8 cellular contexts compared by ENCODE assay signal in genomic region chr22:39292561-39293074, GRCh38. TPM values are rescaled to one million over a fixed set of nuclear protein-coding genes. Genes with fewer than 3 reads are reported as not detected.
DNase-seq lines count a peak whose midpoint lies in the region; ATAC-seq and TF ChIP-seq lines count a peak whose summit lies in the region.

No MANE protein-coding gene starts in this region.

- H3K4me1 ChIP-seq in liver (ENCODE audit: control insufficient read depth in 4 of 4, insufficient read depth in 4 of 4, low read length in 3 of 4) (peaks cover 25 to 52% (median 41%) of the 10 kb centered on the region in 4 donors), suprapubic skin (peaks cover 66% of the 10 kb centered on the region)

- H3K4me3 ChIP-seq in liver (ENCODE audit: low read depth in 1 of 3, low read length in 3 of 3) (no peak overlapping the region), suprapubic skin (no peak overlapping the region)

- no peaks in the 10 kb centered on the region for H3K27me3 ChIP-seq in liver (ENCODE audit: control insufficient read depth in 4 of 4, insufficient read depth in 4 of 4, low read length in 3 of 4)
- H3K27me3 ChIP-seq in suprapubic skin, result no peaks in the 10 kb centered on the region

- TF ChIP-seq POLR2A in suprapubic skin (IDR thresholded peaks at IDR 0.05), result peak in 1 of 2 donors; percentile 9

- TF ChIP-seq CTCF in liver (IDR thresholded peaks at IDR 0.05; ENCODE audit: low read depth, low read length, missing input control) (no peak), suprapubic skin (IDR thresholded peaks at IDR 0.05) (no peak)

- H3K9me3 ChIP-seq in liver (ENCODE audit: control insufficient read depth in 4 of 4, low read length in 3 of 4) (no peaks in the 10 kb centered on the region), suprapubic skin (no peaks in the 10 kb centered on the region)

- no peak for ATAC-seq in GM21619 (IDR thresholded peaks at IDR 0.05; ENCODE audit: unreplicated experiment)

- WGBS in liver, result 11% methylated on average over 12 of the region's 12 CpGs
- 8% methylated on average over 9 of the region's 12 CpGs for WGBS in suprapubic skin

- no peaks in the 10 kb centered on the region for H3K36me3 ChIP-seq in liver (ENCODE audit: control insufficient read depth in 4 of 4, insufficient read depth in 3 of 4, low read depth in 1 of 4, low read length in 3 of 4)
- H3K36me3 ChIP-seq in suprapubic skin, result no peaks in the 10 kb centered on the region

- peak overlapping the region; percentile 78 to 86 for H3K27ac ChIP-seq in liver (ENCODE audit: low read depth in 1 of 2, low read length in 2 of 2)
- H3K27ac ChIP-seq in suprapubic skin, result peak overlapping the region; percentile 84

- TF ChIP-seq EP300 in suprapubic skin (IDR thresholded peaks at IDR 0.05), result no peak

- peak; percentile 71 for DNase-seq in GDM1 (lab: John Stamatoyannopoulos, UW)
- peak; percentile 37 for DNase-seq in NCI-H510A treated with DMSO at 0.1 percent for 48 hours (lab: John Stamatoyannopoulos, UW)
- DNase-seq in dedifferentiated amniotic fluid mesenchymal stem cell (ENCODE audit: extremely low spot score), result peak; percentile 61
- DNase-seq in suprapubic skin (ENCODE audit: low spot score in 2 of 2), result peak; percentile 93 to 94
- no peak for DNase-seq in DMS114 treated with DMSO at 0.1 percent for 48 hours (lab: John Stamatoyannopoulos, UW; ENCODE audit: unreplicated experiment)
- DNase-seq in T-helper 1 cell, result no peak

- peak; percentile 43 to 58 for TF ChIP-seq RAD21 in liver (IDR thresholded peaks at IDR 0.05)

- H3K9ac ChIP-seq in liver (ENCODE audit: low read depth in 1 of 2, low read length in 2 of 2), result no peak overlapping the region

TF ChIP-seq in liver, 16 proteins besides CTCF, POLR2A, EP300 and RAD21:
- TF ChIP-seq MAX (IDR thresholded peaks at IDR 0.05) (peak; percentile 97), HNF4A (conservative IDR thresholded peaks at IDR 0.05) (peak; percentile 36 to 71), SP1 (IDR thresholded peaks at IDR 0.05) (peak; percentile 83), ZBTB33 (IDR thresholded peaks at IDR 0.05) (no peak), EGR1 (IDR thresholded peaks at IDR 0.05; ENCODE audit: low read depth in 2 of 2) (peak; percentile 56 to 85), TAF1 (conservative IDR thresholded peaks at IDR 0.05) (no peak), ATF3 (IDR thresholded peaks at IDR 0.05) (no peak), RXRA (IDR thresholded peaks at IDR 0.05) (peak; percentile 75 to 84), FOXA2 (IDR thresholded peaks at IDR 0.05) (peak; percentile 7), FOXA1 (IDR thresholded peaks at IDR 0.05) (peak; percentile 58), NR2F2 (IDR thresholded peaks at IDR 0.05) (peak; percentile 56), YY1 (IDR thresholded peaks at IDR 0.05) (peak; percentile 77), HNF4G (IDR thresholded peaks at IDR 0.05) (peak; percentile 40), GABPA (IDR thresholded peaks at IDR 0.05 in 1 of 2, conservative IDR thresholded peaks at IDR 0.05 in 1 of 2) (peak in 1 of 2 donors; percentile 56), JUND (IDR thresholded peaks at IDR 0.05) (peak; percentile 56 to 78)
- TF ChIP-seq, protein P1, sequence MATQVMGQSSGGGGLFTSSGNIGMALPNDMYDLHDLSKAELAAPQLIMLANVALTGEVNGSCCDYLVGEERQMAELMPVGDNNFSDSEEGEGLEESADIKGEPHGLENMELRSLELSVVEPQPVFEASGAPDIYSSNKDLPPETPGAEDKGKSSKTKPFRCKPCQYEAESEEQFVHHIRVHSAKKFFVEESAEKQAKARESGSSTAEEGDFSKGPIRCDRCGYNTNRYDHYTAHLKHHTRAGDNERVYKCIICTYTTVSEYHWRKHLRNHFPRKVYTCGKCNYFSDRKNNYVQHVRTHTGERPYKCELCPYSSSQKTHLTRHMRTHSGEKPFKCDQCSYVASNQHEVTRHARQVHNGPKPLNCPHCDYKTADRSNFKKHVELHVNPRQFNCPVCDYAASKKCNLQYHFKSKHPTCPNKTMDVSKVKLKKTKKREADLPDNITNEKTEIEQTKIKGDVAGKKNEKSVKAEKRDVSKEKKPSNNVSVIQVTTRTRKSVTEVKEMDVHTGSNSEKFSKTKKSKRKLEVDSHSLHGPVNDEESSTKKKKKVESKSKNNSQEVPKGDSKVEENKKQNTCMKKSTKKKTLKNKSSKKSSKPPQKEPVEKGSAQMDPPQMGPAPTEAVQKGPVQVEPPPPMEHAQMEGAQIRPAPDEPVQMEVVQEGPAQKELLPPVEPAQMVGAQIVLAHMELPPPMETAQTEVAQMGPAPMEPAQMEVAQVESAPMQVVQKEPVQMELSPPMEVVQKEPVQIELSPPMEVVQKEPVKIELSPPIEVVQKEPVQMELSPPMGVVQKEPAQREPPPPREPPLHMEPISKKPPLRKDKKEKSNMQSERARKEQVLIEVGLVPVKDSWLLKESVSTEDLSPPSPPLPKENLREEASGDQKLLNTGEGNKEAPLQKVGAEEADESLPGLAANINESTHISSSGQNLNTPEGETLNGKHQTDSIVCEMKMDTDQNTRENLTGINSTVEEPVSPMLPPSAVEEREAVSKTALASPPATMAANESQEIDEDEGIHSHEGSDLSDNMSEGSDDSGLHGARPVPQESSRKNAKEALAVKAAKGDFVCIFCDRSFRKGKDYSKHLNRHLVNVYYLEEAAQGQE (IDR thresholded peaks at IDR 0.05), result peak; percentile 71
TF ChIP-seq in liver: peak in this region for 13.

RNA-seq across cellular contexts. Expression of gene RPL3, which starts 26.8 kb away (rescaled TPM):
- 1,000 to 10,000 TPM in 1 of 2 donors, 100 to 1,000 TPM in 1; 998 to 1,767 TPM for total RNA-seq in liver
- 1,000 to 10,000 TPM in 1 of 2 donors, 100 to 1,000 TPM in 1; 580 to 1,370 TPM for polyA plus RNA-seq in liver
- total RNA-seq in suprapubic skin, result 1,000 to 10,000 TPM; 2,537 to 3,396 (median 3,080) TPM

RNA-seq across cellular contexts. Expression of gene PDGFB, which starts 47.8 kb away (rescaled TPM):
- total RNA-seq in liver, result 1 to 10 TPM in 1 of 2 donors, under 1 TPM in 1; 0.98 to 2.5 TPM
- polyA plus RNA-seq in liver, result 1 to 10 TPM in 1 of 2 donors, under 1 TPM in 1; 0.25 to 4.5 TPM
- 10 to 100 TPM; 10.5 to 20.6 (median 12.0) TPM for total RNA-seq in suprapubic skin

RNA-seq across cellular contexts. Expression of gene SYNGR1, which starts 57.2 kb away (rescaled TPM):
- total RNA-seq in liver, result 10 to 100 TPM in 1 of 2 donors, 1 to 10 TPM in 1; 1.8 to 21.9 TPM
- polyA plus RNA-seq in liver, result 1 to 10 TPM; 3.6 to 6.7 TPM
- 10 to 100 TPM; 34.6 to 52.5 (median 44.3) TPM for total RNA-seq in suprapubic skin

Comparison
In these comparisons a context has a peak if more than half of its experiments do, and no peak if none do; other contexts are left out.
1. DNase-seq: peak in GDM1 (single experiment), NCI-H510A treated with DMSO at 0.1 percent for 48 hours (single experiment), dedifferentiated amniotic fluid mesenchymal stem cell (single experiment) and suprapubic skin (2 of 2); none in DMS114 treated with DMSO at 0.1 percent for 48 hours (single experiment) and T-helper 1 cell (0 of 5).